In the genomic region with DNA sequence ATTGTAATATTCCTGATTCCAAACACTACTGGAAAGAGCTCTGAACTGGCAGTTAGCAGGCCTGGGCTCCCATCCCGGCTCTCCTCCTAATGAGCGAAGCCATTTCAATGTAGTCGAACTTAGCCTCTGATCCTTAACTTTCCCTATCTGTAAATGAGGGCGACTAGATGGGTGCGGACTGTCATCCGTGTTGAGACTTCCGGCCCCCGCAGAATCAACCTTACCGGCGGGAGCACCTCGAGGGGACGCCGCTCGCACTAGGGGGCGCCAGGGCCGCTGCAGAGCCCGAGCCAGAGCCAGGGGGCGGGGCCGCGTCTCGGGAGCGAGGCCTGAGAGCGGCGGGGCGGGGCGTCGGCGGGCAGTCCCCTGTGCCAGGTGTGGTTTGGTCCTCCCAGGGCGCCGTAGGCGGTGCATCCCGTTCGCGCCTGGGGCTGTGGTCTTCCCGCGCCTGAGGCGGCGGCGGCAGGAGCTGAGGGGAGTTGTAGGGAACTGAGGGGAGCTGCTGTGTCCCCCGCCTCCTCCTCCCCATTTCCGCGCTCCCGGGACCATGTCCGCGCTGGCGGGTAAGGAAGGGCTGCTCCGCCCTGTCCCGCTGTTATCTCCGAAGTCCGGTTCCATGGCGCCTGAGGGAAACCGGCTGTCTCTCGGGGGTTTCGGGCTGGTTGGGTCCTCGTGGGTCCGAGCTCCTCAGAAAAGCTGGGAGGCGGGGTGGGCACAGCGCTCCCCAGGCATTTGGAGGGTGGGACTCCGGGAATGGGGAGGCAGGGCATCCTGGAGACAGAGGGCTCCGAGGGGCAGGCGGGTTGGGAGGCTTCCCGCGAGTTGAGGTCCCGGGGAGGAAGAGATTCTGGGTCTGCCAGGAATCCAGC, we compare ENCODE assay signal across 8 cellular contexts. TPM values are rescaled to one million over a fixed set of nuclear protein-coding genes. Genes with fewer than 3 reads are reported as not detected.
DNase-seq lines count a peak whose midpoint lies in the region; ATAC-seq, FAIRE-seq and TF ChIP-seq lines count a peak whose summit lies in the region.

Gene LIMK2, plus strand, starts transcription at position 437 of the 869 bp plus-strand sequence. Its CDS starts 111 bp downstream, at position 548.

- H3K9me3 Mint-ChIP-seq in activated T-helper 2 cell treated with anti-CD3 and anti-CD28 coated beads, Interferon-gamma antibody, Interleukin-2, Interleukin-4, amounts not matched to agents 10 μg/mL and 5 μg/mL and 100 μg/mL, durations not matched to agents 14 hours and 24 hours and 36 hours, result no peaks in the 10 kb centered on the region
- no peaks in the 10 kb centered on the region for H3K9me3 Mint-ChIP-seq in natural killer cell

- TF ChIP-seq CTCF in Loucy (conservative IDR thresholded peaks at IDR 0.05; ENCODE audit: low read length) (peak; percentile 86), RWPE2 (IDR thresholded peaks at IDR 0.05; ENCODE audit: poor library complexity, severe bottlenecking) (peak; percentile 97), natural killer cell (IDR thresholded peaks at IDR 0.05) (peak; percentile 77)

- peak; percentile 89 for ATAC-seq in RWPE2 (ENCODE audit: low read depth)
- ATAC-seq in natural killer cell, result peak; percentile 98 to 100 (median 99)

- DNase-seq in ELF-1 (ENCODE audit: low read depth, low spot score) (peak; percentile 90), H54 (ENCODE audit: insufficient read length, low spot score) (peak; percentile 81), RWPE2 (ENCODE audit: low spot score) (peak; percentile 95), fibroblast of peridontal ligament (ENCODE audit: extremely low read depth) (peak; percentile 62), natural killer cell (peak; percentile 98)
- peak; percentile 95 for DNase-seq in activated T-helper 2 cell treated with anti-CD3 and anti-CD28 coated beads, Interferon-gamma antibody, Interleukin-2, Interleukin-4, amounts not matched to agents 10 μg/mL and 5 μg/mL and 100 μg/mL, durations not matched to agents 14 hours and 24 hours and 36 hours (ENCODE audit: low spot score)
- peak; percentile 97 for DNase-seq in stimulated activated naive CD4-positive, alpha-beta T cell treated with Interleukin-2 at 50 U/mL for 16 hours (lab: John Stamatoyannopoulos, UW)

- peak within 1 kb of the TSS; percentile 85 for H3K4me3 Mint-ChIP-seq in activated T-helper 2 cell treated with anti-CD3 and anti-CD28 coated beads, Interferon-gamma antibody, Interleukin-2, Interleukin-4, amounts not matched to agents 10 μg/mL and 5 μg/mL and 100 μg/mL, durations not matched to agents 14 hours and 24 hours and 36 hours (ENCODE audit: low read depth)
- H3K4me3 Mint-ChIP-seq in natural killer cell, result peak within 1 kb of the TSS; percentile 88

- peak within 1 kb of the TSS; percentile 57 for H3K27ac ChIP-seq in RWPE2 (ENCODE audit: poor library complexity, severe bottlenecking)

- FAIRE-seq in H54 (lab: Jason Lieb, UNC), result no peak

- H3K4me3 ChIP-seq in Loucy (ENCODE audit: low read length, poor library complexity, severe bottlenecking), result peak within 1 kb of the TSS; percentile 93
- peak within 1 kb of the TSS; percentile 82 for H3K4me3 ChIP-seq in RWPE2 (ENCODE audit: severe bottlenecking)

- peaks cover 9% of the 10 kb centered on the region for H4K20me1 ChIP-seq in Loucy (ENCODE audit: insufficient read depth, low read length, poor library complexity, severe bottlenecking)

- H3K79me2 ChIP-seq in Loucy (ENCODE audit: insufficient read depth, low read length), result peaks cover 46% of the 10 kb centered on the region

- no peaks in the 10 kb centered on the region for H3F3A ChIP-seq in Loucy (ENCODE audit: low read depth)

- H3K4me2 ChIP-seq in Loucy (ENCODE audit: low read depth, low read length, poor library complexity, severe bottlenecking), result peak within 1 kb of the TSS; percentile 93

- peaks cover 40% of the 10 kb centered on the region for H3K4me1 Mint-ChIP-seq in activated T-helper 2 cell treated with anti-CD3 and anti-CD28 coated beads, Interferon-gamma antibody, Interleukin-2, Interleukin-4, amounts not matched to agents 10 μg/mL and 5 μg/mL and 100 μg/mL, durations not matched to agents 14 hours and 24 hours and 36 hours (ENCODE audit: low read depth)
- peaks cover 33 to 47% of the 10 kb centered on the region in 2 donors for H3K4me1 Mint-ChIP-seq in natural killer cell

- H3K9me3 ChIP-seq in Loucy (ENCODE audit: insufficient read depth, low read depth, low read length) (no peaks in the 10 kb centered on the region), RWPE2 (ENCODE audit: severe bottlenecking) (no peaks in the 10 kb centered on the region)

- H3K27me3 ChIP-seq in Loucy (ENCODE audit: insufficient read depth, low read length, poor library complexity, severe bottlenecking) (no peaks in the 10 kb centered on the region), RWPE2 (ENCODE audit: insufficient read depth, poor library complexity, severe bottlenecking) (no peaks in the 10 kb centered on the region)

- H2AFZ ChIP-seq in Loucy (ENCODE audit: low read length), result peak within 1 kb of the TSS; percentile 97

- intact Hi-C loops in activated T-helper 2 cell treated with anti-CD3 and anti-CD28 coated beads, Interferon-gamma antibody, Interleukin-2, Interleukin-4, amounts not matched to agents 10 μg/mL and 5 μg/mL and 100 μg/mL, durations not matched to agents 14 hours and 24 hours and 36 hours (cut with micrococcal nuclease), result loop anchor here (2.0 to 10.0 kb wide), 5 partner anchors 50 to 470 kb away; partner anchors contain the start of genes PIK3IP1, RNF185 and SMTN
- intact Hi-C loops in natural killer cell (cut with micrococcal nuclease), result loop anchor here (1.0 to 5.0 kb wide), 3 partner anchors 19 to 100 kb away; no protein-coding TSS in a partner anchor

- H3K4me1 ChIP-seq in Loucy (ENCODE audit: insufficient read depth, low read length, poor library complexity, severe bottlenecking) (peaks cover 37% of the 10 kb centered on the region), RWPE2 (ENCODE audit: insufficient read depth, poor library complexity, severe bottlenecking) (peaks cover 17% of the 10 kb centered on the region)

- TF ChIP-seq POLR2A in H54 (IDR thresholded peaks at IDR 0.05; ENCODE audit: low read depth, low read length), result peak; percentile 65

- H3K27me3 Mint-ChIP-seq in activated T-helper 2 cell treated with anti-CD3 and anti-CD28 coated beads, Interferon-gamma antibody, Interleukin-2, Interleukin-4, amounts not matched to agents 10 μg/mL and 5 μg/mL and 100 μg/mL, durations not matched to agents 14 hours and 24 hours and 36 hours (ENCODE audit: low read depth), result no peaks in the 10 kb centered on the region
- H3K27me3 Mint-ChIP-seq in natural killer cell (ENCODE audit: low read depth in 2 of 2), result no peaks in the 10 kb centered on the region

- peaks cover 9% of the 10 kb centered on the region for H3K36me3 Mint-ChIP-seq in activated T-helper 2 cell treated with anti-CD3 and anti-CD28 coated beads, Interferon-gamma antibody, Interleukin-2, Interleukin-4, amounts not matched to agents 10 μg/mL and 5 μg/mL and 100 μg/mL, durations not matched to agents 14 hours and 24 hours and 36 hours (ENCODE audit: low read depth)
- H3K36me3 Mint-ChIP-seq in natural killer cell, result no peaks in the 10 kb centered on the region

- no peaks in the 10 kb centered on the region for H3K9me2 ChIP-seq in Loucy (replicated peaks; ENCODE audit: low read depth, low read length)

- H3K9ac ChIP-seq in Loucy (ENCODE audit: low read depth, low read length, poor library complexity, severe bottlenecking), result peak within 1 kb of the TSS; percentile 95

- H3K36me3 ChIP-seq in Loucy (ENCODE audit: insufficient read depth, low read length) (no peaks in the 10 kb centered on the region), RWPE2 (ENCODE audit: low read depth) (peaks cover 11% of the 10 kb centered on the region)

- H3K27ac Mint-ChIP-seq in activated T-helper 2 cell treated with anti-CD3 and anti-CD28 coated beads, Interferon-gamma antibody, Interleukin-2, Interleukin-4, amounts not matched to agents 10 μg/mL and 5 μg/mL and 100 μg/mL, durations not matched to agents 14 hours and 24 hours and 36 hours, result peak within 1 kb of the TSS; percentile 70
- H3K27ac Mint-ChIP-seq in natural killer cell, result peak within 1 kb of the TSS; percentile 69 to 92

RNA-seq across cellular contexts. Expression of gene LIMK2, which starts in this region (rescaled TPM):
- total RNA-seq in activated T-helper 2 cell treated with anti-CD3 and anti-CD28 coated beads, Interferon-gamma antibody, Interleukin-2, Interleukin-4, amounts not matched to agents 10 μg/mL and 5 μg/mL and 100 μg/mL, durations not matched to agents 14 hours and 24 hours and 36 hours, result 31.1 and 33.9 TPM in 2 replicates
- total RNA-seq in natural killer cell, result 10 to 100 TPM; 17.2 to 28.6 (median 19.1) TPM

Comparison
In these comparisons a context has a peak if more than half of its experiments do, and no peak if none do; other contexts are left out.
1. Peak in every context shown above with its lines: DNase-seq, ATAC-seq, H3K4me3 ChIP-seq and H3K27ac ChIP-seq.